In genomic region chr10:17029581-17030271, GRCh38 we compare ENCODE assay signal across 1 cellular context.
TF ChIP-seq lines count a peak whose summit lies in the region.

No MANE protein-coding gene starts in this region.

TF ChIP-seq in K562, 482 proteins besides CTCF, POLR2A, EP300 and RAD21 (continued from another document and continues in another):
- TF ChIP-seq CUX1 (CRISPR knock-in tag; IDR thresholded peaks at IDR 0.05), result no peak
- no peak for TF ChIP-seq ZBTB1 (CRISPR knock-in tag; IDR thresholded peaks at IDR 0.05; ENCODE audit: borderline replicate concordance, low read depth)
- no peak for TF ChIP-seq E2F6 (IDR thresholded peaks at IDR 0.05; ENCODE audit: borderline replicate concordance in 1 of 2, extremely low read depth in 1 of 2, insufficient read depth in 1 of 2, insufficient read length in 1 of 2, low read depth in 1 of 2, low read length in 1 of 2, poor library complexity in 1 of 2, severe bottlenecking in 1 of 2)
- TF ChIP-seq MAX (CRISPR knock-in tag; IDR thresholded peaks at IDR 0.05), result no peak
- TF ChIP-seq GMEB1 (CRISPR knock-in tag; IDR thresholded peaks at IDR 0.05), result no peak
- TF ChIP-seq ETV5 (CRISPR knock-in tag; IDR thresholded peaks at IDR 0.05; ENCODE audit: low read depth), result peak; percentile 69
- no peak for TF ChIP-seq ZNF57 (CRISPR knock-in tag; IDR thresholded peaks at IDR 0.05)
- TF ChIP-seq CBX1 (IDR thresholded peaks at IDR 0.05; ENCODE audit: low read depth), result no peak
- no peak for TF ChIP-seq YBX1 (IDR thresholded peaks at IDR 0.05)
- TF ChIP-seq ZNF449 (CRISPR knock-in tag; IDR thresholded peaks at IDR 0.05), result no peak
- TF ChIP-seq CHAMP1 (IDR thresholded peaks at IDR 0.05), result no peak
- TF ChIP-seq KLF13 (tag; IDR thresholded peaks at IDR 0.05; ENCODE audit: borderline replicate concordance, low read depth), result no peak
- no peak; a peak in 1 of 4 replicates for TF ChIP-seq NRF1 (conservative IDR thresholded peaks at IDR 0.05 in 1 of 2, IDR thresholded peaks at IDR 0.05 in 1 of 2)
- no peak for TF ChIP-seq ZNF695 (CRISPR knock-in tag; IDR thresholded peaks at IDR 0.05)
- TF ChIP-seq ATF6 (CRISPR knock-in tag; IDR thresholded peaks at IDR 0.05), result 0 out of 2 replicates have a peak, but pooled peaks have one; percentile 25
- peak; percentile 74 for TF ChIP-seq SOX6 (IDR thresholded peaks at IDR 0.05)
- TF ChIP-seq HSF4 (CRISPR knock-in tag; IDR thresholded peaks at IDR 0.05; ENCODE audit: borderline replicate concordance), result no peak
- TF ChIP-seq ZNF583 (CRISPR knock-in tag; IDR thresholded peaks at IDR 0.05), result no peak
- TF ChIP-seq CREB3L1 (IDR thresholded peaks at IDR 0.05; ENCODE audit: borderline replicate concordance, low read depth), result no peak; the same call in 1 of the 2 replicates
- TF ChIP-seq ADNP (tag; IDR thresholded peaks at IDR 0.05), result no peak
- peak; percentile 98 for TF ChIP-seq SMARCE1 (IDR thresholded peaks at IDR 0.05)
- TF ChIP-seq SMAD2 (IDR thresholded peaks at IDR 0.05; ENCODE audit: low read depth, low read length), result no peak
- peak; percentile 94 for TF ChIP-seq ETV1 (tag; conservative IDR thresholded peaks at IDR 0.05; ENCODE audit: low read depth)
- TF ChIP-seq ZNF175 (CRISPR knock-in tag; IDR thresholded peaks at IDR 0.05; ENCODE audit: low read depth), result no peak
- TF ChIP-seq PTBP1 (IDR thresholded peaks at IDR 0.05; ENCODE audit: low read depth, low read length), result no peak
- TF ChIP-seq ZNF124 (CRISPR knock-in tag; IDR thresholded peaks at IDR 0.05), result no peak
- no peak for TF ChIP-seq KDM2B (CRISPR knock-in tag; IDR thresholded peaks at IDR 0.05)
- TF ChIP-seq POLR2AphosphoS2 (IDR thresholded peaks at IDR 0.05; ENCODE audit: low read length), result no peak
- no peak for TF ChIP-seq MCM3 (IDR thresholded peaks at IDR 0.05)
- no peak for TF ChIP-seq ETS1 (conservative IDR thresholded peaks at IDR 0.05; ENCODE audit: control insufficient read depth, low read depth, low read length)
- peak; percentile 67; the same call in 1 of the 2 replicates for TF ChIP-seq CC2D1A (IDR thresholded peaks at IDR 0.05)
- no peak for TF ChIP-seq ZNF398 (CRISPR knock-in tag; IDR thresholded peaks at IDR 0.05)
- 0 out of 2 replicates have a peak, but pooled peaks have one; percentile 52 for TF ChIP-seq GATAD2A (IDR thresholded peaks at IDR 0.05)
- peak; percentile 96 for TF ChIP-seq STAT5A (IDR thresholded peaks at IDR 0.05; ENCODE audit: borderline replicate concordance, low read length)
- no peak for TF ChIP-seq ATF4 (CRISPR knock-in tag; IDR thresholded peaks at IDR 0.05)
- TF ChIP-seq KDM4B (IDR thresholded peaks at IDR 0.05; ENCODE audit: borderline replicate concordance in 2 of 2, low read depth in 1 of 2), result no peak
- TF ChIP-seq EGR1 (conservative IDR thresholded peaks at IDR 0.05), result peak; percentile 98
- TF ChIP-seq ZNF778 (CRISPR knock-in tag; IDR thresholded peaks at IDR 0.05), result no peak
- TF ChIP-seq RBM22 (IDR thresholded peaks at IDR 0.05; ENCODE audit: low read depth, low read length, poor library complexity, severe bottlenecking), result no peak
- no peak for TF ChIP-seq HEY1 (CRISPR knock-in tag; IDR thresholded peaks at IDR 0.05; ENCODE audit: borderline replicate concordance)
- no peak for TF ChIP-seq FIP1L1 (IDR thresholded peaks at IDR 0.05; ENCODE audit: low read depth, low read length, poor library complexity, severe bottlenecking)
- no peak for TF ChIP-seq IRF1 (CRISPR knock-in tag; IDR thresholded peaks at IDR 0.05; ENCODE audit: borderline replicate concordance)
